ENCODE assay signal across 7 cellular contexts in genomic region chr5:161098516-161098915, GRCh38.
"Had no signal": no experiment of that assay in that cellular context is flagged by ENCODE, and none has a peak within 500 bp of the region (broad histone marks: within the 10 kb centered on the region; RNA-seq: fewer than 3 reads in every experiment).

No MANE protein-coding gene starts in this region.

- H3K4me1 ChIP-seq: HAP-1 had no signal

- ATAC-seq: HCT116, K562 had no signal

- H3K36me3 ChIP-seq: HAP-1 had no signal

- DNase-seq: GOT3, H7, HFFc6, IMR-90 had no signal

- H3K9me3 ChIP-seq: HAP-1 had no signal

- H3K4me3 ChIP-seq: HAP-1, K562 had no signal
